Comparison of ENCODE assay signal across 22 cellular contexts in genomic region chr4:85967872-85968271, GRCh38.
DNase-seq lines count a peak whose midpoint lies in the region; ATAC-seq, FAIRE-seq and TF ChIP-seq lines count a peak whose summit lies in the region.
"Had no signal": no experiment of that assay in that cellular context is flagged by ENCODE, and none has a peak within 500 bp of the region (broad histone marks: within the 10 kb centered on the region; RNA-seq: fewer than 3 reads in every experiment).

No MANE protein-coding gene starts in this region.

- H2BK120ac ChIP-seq in mesenchymal stem cell (ENCODE audit: low read depth, low read length), result no peak overlapping the region

- no peak overlapping the region for H3K4ac ChIP-seq in mesenchymal stem cell (ENCODE audit: low read depth in 1 of 2, low read length in 2 of 2)

- peaks cover 4% of the 10 kb centered on the region for H3K79me1 ChIP-seq in mesenchymal stem cell (replicated peaks; ENCODE audit: low read length, poor library complexity, severe bottlenecking)

- H2BK5ac ChIP-seq in mesenchymal stem cell (ENCODE audit: low read depth, low read length, poor library complexity, severe bottlenecking), result no peak overlapping the region

- no peak overlapping the region for H2AFZ ChIP-seq in mesenchymal stem cell (ENCODE audit: low read depth, low read length)
- H2AFZ ChIP-seq: GM23338 had no signal

- H3K4me3 ChIP-seq in bronchial epithelial cell (ENCODE audit: low read depth, low read length) (no peak overlapping the region), mesenchymal stem cell (ENCODE audit: insufficient read depth in 1 of 2, low read depth in 1 of 2, low read length in 2 of 2) (no peak overlapping the region)
- H3K4me3 ChIP-seq: A549, GM23338 had no signal

- H3K4me2 ChIP-seq in mesenchymal stem cell (ENCODE audit: low read length, poor library complexity, severe bottlenecking), result no peak overlapping the region
- H3K4me2 ChIP-seq: A549, GM23338 had no signal

- H4K91ac ChIP-seq in mesenchymal stem cell (ENCODE audit: low read length), result no peak overlapping the region

- ATAC-seq in HG02870 (IDR thresholded peaks at IDR 0.05; ENCODE audit: unreplicated experiment), result peak; percentile 51
- no peak for ATAC-seq in GM21515 (IDR thresholded peaks at IDR 0.05; ENCODE audit: unreplicated experiment)
- ATAC-seq in GM18511 (IDR thresholded peaks at IDR 0.05; ENCODE audit: unreplicated experiment), result no peak
- ATAC-seq: A549; activated naive CD4-positive, alpha-beta T cell treated with anti-CD3 and anti-CD28 coated beads, Interleukin-2, amount 50 U/mL, for 72 hours; GM23338; left colon had no signal

- no peak overlapping the region for H4K8ac ChIP-seq in mesenchymal stem cell (ENCODE audit: low read length)

- 100% methylated on average over 1 of the region's 2 CpGs for WGBS in mesenchymal stem cell

- no peak for TF ChIP-seq CTCF in bronchial epithelial cell (IDR thresholded peaks at IDR 0.05; ENCODE audit: insufficient read depth, low read length, severe bottlenecking)

- H2BK12ac ChIP-seq in mesenchymal stem cell (ENCODE audit: low read length in 2 of 2), result no peak overlapping the region

- FAIRE-seq in bronchial epithelial cell (lab: Jason Lieb, UNC), result peak; percentile 89
- FAIRE-seq: A549, colon had no signal

- H3K27ac ChIP-seq in mesenchymal stem cell (ENCODE audit: low read length, poor library complexity, severe bottlenecking), result no peak overlapping the region
- H3K27ac ChIP-seq: A549 had no signal

- H3K23ac ChIP-seq in mesenchymal stem cell (ENCODE audit: low read length in 2 of 2), result no peak overlapping the region

- H3K4me1 ChIP-seq in mesenchymal stem cell (ENCODE audit: control insufficient read depth, insufficient read depth, low read depth, low read length), result no peaks in the 10 kb centered on the region
- H3K4me1 ChIP-seq: A549 had no signal

- peak overlapping the region; percentile 28 for H3K9ac ChIP-seq in mesenchymal stem cell (ENCODE audit: low read length)

- no peak overlapping the region for H2AK5ac ChIP-seq in mesenchymal stem cell (ENCODE audit: low read length, severe bottlenecking)

- no peak overlapping the region for H2BK15ac ChIP-seq in mesenchymal stem cell (ENCODE audit: low read depth, poor library complexity, severe bottlenecking)

- H3K27me3 ChIP-seq in bronchial epithelial cell (ENCODE audit: control insufficient read depth, insufficient read depth, low read length) (no peaks in the 10 kb centered on the region), mesenchymal stem cell (ENCODE audit: control insufficient read depth in 1 of 2, insufficient read depth in 1 of 2, low read length in 2 of 2) (no peaks in the 10 kb centered on the region)

- no peaks in the 10 kb centered on the region for H3K36me3 ChIP-seq in bronchial epithelial cell (ENCODE audit: control insufficient read depth, insufficient read depth, low read length)
- peaks cover 0 to 11% of the 10 kb centered on the region in 2 experiments for H3K36me3 ChIP-seq in mesenchymal stem cell (ENCODE audit: control insufficient read depth in 1 of 2, insufficient read depth in 2 of 2, low read depth in 1 of 2, low read length in 2 of 2)

- no peaks in the 10 kb centered on the region for H3K9me3 ChIP-seq in mesenchymal stem cell (ENCODE audit: control insufficient read depth, low read length)
- H3K9me3 ChIP-seq: A549 had no signal

- DNase-seq in AG08396 (ENCODE audit: low spot score), result peak; percentile 13
- DNase-seq in bronchial epithelial cell (ENCODE audit: low read depth), result no peak
- no peak for DNase-seq in mesenchymal stem cell
- DNase-seq in amniotic stem cell (lab: John Stamatoyannopoulos, UW), result no peak
- no peak for DNase-seq in NCI-H2227 treated with DMSO at 0.1 percent for 48 hours (lab: John Stamatoyannopoulos, UW)
- DNase-seq: activated CD4-positive, CD25-positive, alpha-beta regulatory T cell treated with anti-CD3 and anti-CD28 coated beads, Interleukin-2, amount 50 U/mL, for 72 hours; CD4-positive, alpha-beta memory T cell; DND-41; Kasumi-1; left colon; NCI-H1105; NCI-H2107; NCI-H69; stimulated activated CD4-positive, alpha-beta T cell treated with anti-CD3 and anti-CD28 coated beads, Interleukin-12 subunit alpha, Interleukin-12 subunit beta, amount 100 ng/mL, for 4 hours; substantia nigra had no signal

- no peak overlapping the region for H3K14ac ChIP-seq in mesenchymal stem cell (ENCODE audit: low read length in 2 of 2)

- no peak overlapping the region for H3K18ac ChIP-seq in mesenchymal stem cell (ENCODE audit: low read depth in 1 of 2, low read length in 2 of 2)
